Comparison of ENCODE assay signal across 10 cellular contexts in the genomic region with DNA sequence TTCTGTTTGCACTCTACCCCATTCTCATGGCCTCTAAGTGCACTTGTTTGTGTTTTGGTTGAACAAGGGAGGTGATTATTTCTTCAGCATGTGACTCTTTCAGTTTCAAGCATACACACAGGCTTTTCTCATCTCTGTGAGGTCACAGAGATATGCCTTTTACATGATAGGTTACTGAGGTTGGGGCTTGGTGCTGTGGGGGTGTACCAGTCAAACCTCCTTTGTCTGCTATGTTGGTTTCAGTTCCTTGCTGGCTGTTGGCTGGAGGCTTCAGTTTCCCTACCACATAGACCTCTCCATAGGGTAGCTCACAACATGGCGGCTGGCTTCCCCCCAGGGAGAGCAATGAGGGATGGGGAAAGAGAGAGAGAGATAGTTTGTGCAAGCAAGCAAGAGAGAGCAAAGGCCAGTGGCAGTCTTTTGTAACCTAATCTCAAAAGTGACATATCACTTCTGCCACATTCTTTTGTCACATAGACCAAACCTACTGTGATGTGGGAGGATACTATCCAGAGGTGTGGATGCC.
DNase-seq lines count a peak whose midpoint lies in the region; ATAC-seq lines count a peak whose summit lies in the region.
"Had no signal": no experiment of that assay in that cellular context is flagged by ENCODE, and none has a peak within 500 bp of the region (broad histone marks: within the 10 kb centered on the region; RNA-seq: fewer than 3 reads in every experiment).

No MANE protein-coding gene starts in this region.

- H3K18ac ChIP-seq in trophoblast cell (ENCODE audit: low read length): no peak overlapping the region

- H3K79me2 ChIP-seq in trophoblast cell (ENCODE audit: control insufficient read depth, insufficient read depth, low read length, poor library complexity): no peaks in the 10 kb centered on the region

- no peaks in the 10 kb centered on the region for H3K27me3 ChIP-seq in trophoblast cell (ENCODE audit: insufficient read depth, low read length)
- H3K27me3 ChIP-seq in HAP-1 (ENCODE audit: low read depth): no peaks in the 10 kb centered on the region

- no peak overlapping the region for H4K12ac ChIP-seq in trophoblast cell (ENCODE audit: low read depth, low read length)

- ATAC-seq in GM19035 (IDR thresholded peaks at IDR 0.05; ENCODE audit: unreplicated experiment): peak; percentile 94
- peak; percentile 95 for ATAC-seq in HG02571 (IDR thresholded peaks at IDR 0.05; ENCODE audit: unreplicated experiment)
- peak; percentile 95 for ATAC-seq in HG03457 (IDR thresholded peaks at IDR 0.05; ENCODE audit: unreplicated experiment)
- no peak for ATAC-seq in activated T-cell treated with anti-CD3 and anti-CD28 coated beads, Interleukin-2, amount 50 U/mL, for 4 hours

- H3K27ac ChIP-seq in trophoblast cell (ENCODE audit: low read depth, low read length): no peak overlapping the region

- H3K4me1 ChIP-seq in trophoblast cell (ENCODE audit: control insufficient read depth in 1 of 2, insufficient read depth in 2 of 2, low read length in 2 of 2) (peaks cover 3 to 4% of the 10 kb centered on the region in 2 experiments), HAP-1 (peaks cover 4% of the 10 kb centered on the region; the same call in 1 of the 2 replicates)

- H2AFZ ChIP-seq in trophoblast cell (ENCODE audit: insufficient read depth, low read length, poor library complexity): no peak overlapping the region

- H3K36me3 Mint-ChIP-seq in activated T-cell treated with anti-CD3 and anti-CD28 coated beads, Interleukin-2, amount 50 U/mL, for 4 hours (ENCODE audit: insufficient read depth): no peaks in the 10 kb centered on the region
- H3K36me3 Mint-ChIP-seq: activated naive CD4-positive, alpha-beta T cell treated with anti-CD3 and anti-CD28 coated beads, Interleukin-2, amount 10 ng/mL, durations not matched to agents 7 days and 5 days had no signal

- H3K4me1 Mint-ChIP-seq in activated T-cell treated with anti-CD3 and anti-CD28 coated beads, Interleukin-2, amount 50 U/mL, for 4 hours (ENCODE audit: low read depth): no peaks in the 10 kb centered on the region
- H3K4me1 Mint-ChIP-seq: activated naive CD4-positive, alpha-beta T cell treated with anti-CD3 and anti-CD28 coated beads, Interleukin-2, amount 10 ng/mL, durations not matched to agents 7 days and 5 days had no signal

- WGBS in trophoblast cell (ENCODE audit: extremely low coverage, insufficient coverage, insufficient read length): no CpG with 5 or more reads among the region's 1 CpG

- no peak overlapping the region for H2AK5ac ChIP-seq in trophoblast cell (ENCODE audit: low read length)

- DNase-seq in trophoblast cell (no peak), NCI-H2081 treated with DMSO at 0.1 percent for 48 hours (lab: John Stamatoyannopoulos, UW) (no peak), HAP-1 (ENCODE audit: low spot score in 2 of 2) (no peak)
- no peak for DNase-seq in activated T-cell treated with anti-CD3 and anti-CD28 coated beads, Interleukin-2, amount 50 U/mL, for 4 hours
- DNase-seq: activated naive CD4-positive, alpha-beta T cell treated with anti-CD3 and anti-CD28 coated beads, Interleukin-2, amount 10 ng/mL, durations not matched to agents 7 days and 5 days; NCI-H446; retina had no signal

- H2BK120ac ChIP-seq in trophoblast cell (ENCODE audit: insufficient read depth, low read length, poor library complexity): no peak overlapping the region

- H4K8ac ChIP-seq in trophoblast cell (ENCODE audit: low read depth, low read length): peak overlapping the region; percentile 1

- no peak overlapping the region for H3K4ac ChIP-seq in trophoblast cell (ENCODE audit: low read depth, low read length)

- no peak overlapping the region for H3K4me2 ChIP-seq in trophoblast cell (ENCODE audit: low read length)

- no peak overlapping the region for H2BK5ac ChIP-seq in trophoblast cell (ENCODE audit: low read depth, low read length, poor library complexity)

- H3K36me3 ChIP-seq in trophoblast cell (ENCODE audit: control insufficient read depth in 1 of 2, insufficient read depth in 2 of 2, low read length in 2 of 2): no peaks in the 10 kb centered on the region
- no peaks in the 10 kb centered on the region for H3K36me3 ChIP-seq in HAP-1 (replicated peaks)

- H3K27me3 Mint-ChIP-seq in activated T-cell treated with anti-CD3 and anti-CD28 coated beads, Interleukin-2, amount 50 U/mL, for 4 hours (ENCODE audit: low read depth): no peaks in the 10 kb centered on the region
- H3K27me3 Mint-ChIP-seq: activated naive CD4-positive, alpha-beta T cell treated with anti-CD3 and anti-CD28 coated beads, Interleukin-2, amount 10 ng/mL, durations not matched to agents 7 days and 5 days had no signal

- H3K9ac ChIP-seq in trophoblast cell (ENCODE audit: low read length): no peak overlapping the region

- H2BK12ac ChIP-seq in trophoblast cell (ENCODE audit: low read length): no peak overlapping the region

- H3K9me3 ChIP-seq in trophoblast cell (ENCODE audit: insufficient read depth, low read depth, low read length) (no peaks in the 10 kb centered on the region), HAP-1 (no peaks in the 10 kb centered on the region)

- H4K91ac ChIP-seq in trophoblast cell (ENCODE audit: low read depth, low read length): no peak overlapping the region

- no peak overlapping the region for H3K14ac ChIP-seq in trophoblast cell (ENCODE audit: low read length)

- no peak overlapping the region for H3K23ac ChIP-seq in trophoblast cell (ENCODE audit: low read length)

- in situ Hi-C loops in HAP-1 (cut with MboI; ENCODE audit: low sequenced_read_pairs): no loop called here

- H3K4me3 Mint-ChIP-seq in activated T-cell treated with anti-CD3 and anti-CD28 coated beads, Interleukin-2, amount 50 U/mL, for 4 hours: no peak overlapping the region
- H3K4me3 Mint-ChIP-seq: activated naive CD4-positive, alpha-beta T cell treated with anti-CD3 and anti-CD28 coated beads, Interleukin-2, amount 10 ng/mL, durations not matched to agents 7 days and 5 days had no signal

- H3K4me3 ChIP-seq in trophoblast cell (ENCODE audit: low read depth, low read length) (no peak overlapping the region), HAP-1 (no peak overlapping the region)

- H3K79me1 ChIP-seq in trophoblast cell (ENCODE audit: low read length): peaks cover 4% of the 10 kb centered on the region

- H3K9me3 Mint-ChIP-seq in activated T-cell treated with anti-CD3 and anti-CD28 coated beads, Interleukin-2, amount 50 U/mL, for 4 hours: no peaks in the 10 kb centered on the region
- H3K9me3 Mint-ChIP-seq: activated naive CD4-positive, alpha-beta T cell treated with anti-CD3 and anti-CD28 coated beads, Interleukin-2, amount 10 ng/mL, durations not matched to agents 7 days and 5 days had no signal

Comparison
In these comparisons a context has a peak if more than half of its experiments do, and no peak if none do; other contexts are left out.
1. ATAC-seq: peak in GM19035 (single experiment), HG02571 (single experiment) and HG03457 (single experiment); none in activated T-cell treated with anti-CD3 and anti-CD28 coated beads, Interleukin-2, amount 50 U/mL, for 4 hours (0 of 2).